In the genomic region with DNA sequence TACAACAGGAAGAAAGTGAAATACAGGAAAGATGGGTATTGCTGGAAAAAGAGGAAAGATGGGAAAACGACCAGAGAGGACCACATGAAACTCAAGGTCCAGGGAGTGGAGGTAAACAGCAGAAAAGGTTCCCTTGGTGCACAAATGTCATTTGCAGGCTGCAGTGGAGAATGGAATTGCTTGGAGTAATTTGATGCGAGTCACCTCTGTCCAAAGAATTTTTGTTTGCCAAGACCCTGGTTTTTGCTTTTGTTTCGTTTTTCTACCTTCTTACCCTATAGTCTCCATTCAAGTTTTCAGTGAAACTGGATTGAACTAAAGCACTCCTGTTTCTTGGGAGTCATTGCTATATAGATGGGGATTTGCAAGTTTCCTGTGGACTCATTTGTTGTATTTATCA, we compare ENCODE assay signal across 25 cellular contexts.
"Had no signal": no experiment of that assay in that cellular context is flagged by ENCODE, and none has a peak within 500 bp of the region (broad histone marks: within the 10 kb centered on the region; RNA-seq: fewer than 3 reads in every experiment).

No MANE protein-coding gene starts in this region.

- H3K9ac ChIP-seq: SK-N-SH had no signal

- H3K4me3 ChIP-seq: ascending aorta, cardiac muscle cell, SJCRH30 had no signal

- H3K27me3 ChIP-seq: ascending aorta, brain microvascular endothelial cell, cardiac muscle cell had no signal

- H3K9me3 ChIP-seq: ascending aorta, SJCRH30, SK-N-SH had no signal

- H3K36me3 ChIP-seq: ascending aorta, brain microvascular endothelial cell, cardiac muscle cell, SJCRH30, WERI-Rb-1 had no signal

- H3K27ac ChIP-seq: ascending aorta, brain microvascular endothelial cell, cardiac muscle cell, RWPE1, SJCRH30, WERI-Rb-1 had no signal

- DNase-seq: activated CD4-positive, alpha-beta T cell treated with anti-CD3 and anti-CD28 coated beads for 4 hours; activated CD8-positive, alpha-beta T cell treated with anti-CD3 and anti-CD28 coated beads for 36 hours; activated effector memory CD4-positive, alpha-beta T cell treated with Interleukin-2 at 50 U/mL for 16 hours; activated naive CD4-positive, alpha-beta T cell; activated T-cell treated with anti-CD3 and anti-CD28 coated beads, Interleukin-2, amount 50 U/mL, for 24 hours; brain microvascular endothelial cell; KG1; MV-4-11; NCI-H1092 treated with DMSO at 0.1 percent for 48 hours; NCI-H1417 treated with DMSO at 0.1 percent for 48 hours; NCI-H1694 treated with DMSO at 0.1 percent for 48 hours; NCI-H2029 treated with DMSO at 0.1 percent for 48 hours; NCI-H345; NCI-H510A; NCI-H526 treated with DMSO at 0.1 percent for 48 hours; NCI-H82; OCI-M1; Right ventricle myocardium superior; SJCRH30; SW 1271; WERI-Rb-1 had no signal

- H3K4me1 ChIP-seq: ascending aorta, SJCRH30 had no signal
